28 cellular contexts compared by ENCODE assay signal in the genomic region with DNA sequence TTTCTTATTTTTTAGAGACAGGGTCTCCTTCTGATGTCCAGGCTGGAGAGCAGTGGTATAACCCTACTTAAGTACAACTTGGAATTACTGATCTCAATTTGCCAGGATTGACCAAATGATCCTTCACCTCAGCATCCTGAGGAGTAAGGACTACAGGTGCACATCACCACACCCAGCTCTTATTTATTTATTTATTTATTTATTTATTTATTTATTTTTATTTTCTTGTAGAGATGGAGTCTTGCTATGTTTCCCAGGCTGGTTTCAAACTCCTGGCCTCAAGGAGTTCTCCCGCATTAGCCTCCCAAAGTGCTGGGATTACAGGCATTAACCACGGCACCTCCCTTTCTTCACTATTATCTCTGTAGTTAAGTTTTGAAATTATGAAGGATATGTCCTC.
"Had no signal": no experiment of that assay in that cellular context is flagged by ENCODE, and none has a peak within 500 bp of the region (broad histone marks: within the 10 kb centered on the region; RNA-seq: fewer than 3 reads in every experiment).

No MANE protein-coding gene starts in this region.

- DNase-seq: colonic mucosa; cortex of kidney; dermis blood vessel endothelial cell; dorsolateral prefrontal cortex; effector CD4-positive, alpha-beta T cell; effector CD8-positive, alpha-beta T cell; effector memory CD4-positive, alpha-beta T cell; effector memory CD8-positive, alpha-beta T cell; endodermal cell; erythroblast; esophagus squamous epithelium; foreskin fibroblast; foreskin keratinocyte; foreskin melanocyte; gastrocnemius medialis; glutamatergic neuron; head of caudate nucleus; heart left ventricle; heart right ventricle had no signal

- H3K4me1 ChIP-seq: colonic mucosa, esophagus squamous epithelium, foreskin keratinocyte, gastroesophageal sphincter, heart left ventricle, heart right ventricle had no signal

- ATAC-seq: effector memory CD8-positive, alpha-beta T cell; esophagus mucosa; foreskin keratinocyte; gastrocnemius medialis; gastroesophageal sphincter; heart left ventricle; heart right ventricle had no signal

- H3K27ac ChIP-seq: colonic mucosa, coronary artery, dorsolateral prefrontal cortex, epithelial cell of prostate, esophagus muscularis mucosa, esophagus squamous epithelium, foreskin keratinocyte, gastrocnemius medialis, gastroesophageal sphincter, heart left ventricle, heart right ventricle had no signal

- H3K4me3 ChIP-seq: colonic mucosa, coronary artery, dorsolateral prefrontal cortex, esophagus muscularis mucosa, esophagus squamous epithelium, gastrocnemius medialis, gastroesophageal sphincter, heart left ventricle, heart right ventricle had no signal

- H3K27me3 ChIP-seq: colonic mucosa, dorsolateral prefrontal cortex, esophagus muscularis mucosa, esophagus squamous epithelium, foreskin keratinocyte, gastrocnemius medialis, gastroesophageal sphincter, heart left ventricle, heart right ventricle had no signal

- H3K9me3 ChIP-seq: colonic mucosa, esophagus muscularis mucosa, esophagus squamous epithelium, gastrocnemius medialis, gastroesophageal sphincter, heart left ventricle, heart right ventricle had no signal

- FAIRE-seq: colon, endometrium, endothelial cell of umbilical vein, frontal cortex had no signal

- H3K36me3 ChIP-seq: colonic mucosa, esophagus muscularis mucosa, esophagus squamous epithelium, gastrocnemius medialis, gastroesophageal sphincter, heart left ventricle, heart right ventricle had no signal
